In the genomic region with DNA sequence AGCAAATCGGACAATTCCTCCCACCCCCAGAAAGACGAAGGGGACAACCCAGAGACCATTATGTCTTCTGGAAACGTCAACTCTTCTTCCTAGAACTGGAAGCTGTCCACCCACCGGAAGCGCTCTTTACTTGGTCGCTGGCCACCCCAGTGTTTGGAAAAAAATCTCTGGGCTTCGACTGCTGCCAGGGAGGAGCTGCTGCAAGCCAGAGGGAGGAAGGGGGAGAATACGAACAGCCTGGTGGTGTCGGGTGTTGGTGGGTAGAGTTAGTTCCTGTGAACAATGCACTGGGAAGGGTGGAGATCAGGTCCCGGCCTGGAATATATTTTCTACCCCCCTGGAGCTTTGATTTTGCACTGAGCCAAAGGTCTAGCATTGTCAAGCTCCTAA, we compare ENCODE assay signal across 11 cellular contexts. TPM values are rescaled to one million over a fixed set of nuclear protein-coding genes. Genes with fewer than 3 reads are reported as not detected.
DNase-seq lines count a peak whose midpoint lies in the region; ATAC-seq, FAIRE-seq and TF ChIP-seq lines count a peak whose summit lies in the region.
"Had no signal": no experiment of that assay in that cellular context is flagged by ENCODE, and none has a peak within 500 bp of the region (broad histone marks: within the 10 kb centered on the region; RNA-seq: fewer than 3 reads in every experiment).

No MANE protein-coding gene starts in this region.

- H3K27me3 ChIP-seq in endothelial cell of umbilical vein (ENCODE audit: control insufficient read depth in 2 of 2, insufficient read depth in 2 of 2, low read length in 2 of 2) (no peaks in the 10 kb centered on the region), sigmoid colon (peaks cover 0 to 21% (median 0%) of the 10 kb centered on the region in 3 donors)

- H3K9me3 ChIP-seq in endothelial cell of umbilical vein (replicated peaks; ENCODE audit: control insufficient read depth, insufficient read depth, low read length) (no peaks in the 10 kb centered on the region), sigmoid colon (no peaks in the 10 kb centered on the region)

- H3K27ac ChIP-seq in endothelial cell of umbilical vein (ENCODE audit: insufficient read depth, low read depth, low read length) (peak overlapping the region; percentile 99), sigmoid colon (peak overlapping the region in 2 of 4 donors; percentile 76 to 90)

- ATAC-seq in activated B cell treated with CpG ODN at 0.5 μM for 24 hours (ENCODE audit: low read depth) (no peak), GM19452 (IDR thresholded peaks at IDR 0.05; ENCODE audit: unreplicated experiment) (no peak)
- ATAC-seq: sciatic nerve had no signal

- DNase-seq in activated B cell treated with CpG ODN at 0.5 μM for 24 hours (no peak), endothelial cell of umbilical vein (ENCODE audit: low read depth, low spot score) (peak; percentile 65), sigmoid colon (peak; percentile 54), NCI-H1105 treated with DMSO at 0.1 percent for 48 hours (lab: John Stamatoyannopoulos, UW) (no peak)
- DNase-seq in activated CD4-positive, CD25-positive, alpha-beta regulatory T cell (lab: John Stamatoyannopoulos, UW): no peak
- DNase-seq: activated effector memory CD4-positive, alpha-beta T cell treated with Interleukin-2 at 50 U/mL for 16 hours; glutamatergic neuron; T1000 had no signal

- dilution Hi-C loops in endothelial cell of umbilical vein (cut with MboI; ENCODE audit: extremely low pct_ligation_motif_present, low sequenced_read_pairs): no loop called here

- TF ChIP-seq POLR2A in endothelial cell of umbilical vein (IDR thresholded peaks at IDR 0.05; ENCODE audit: low read depth, low read length) (no peak), sigmoid colon (IDR thresholded peaks at IDR 0.05) (no peak)

- peak overlapping the region; percentile 98 for H3K4me3 Mint-ChIP-seq in activated B cell treated with CpG ODN at 0.5 μM for 24 hours

- no TSS peak for BruUV-seq in endothelial cell of umbilical vein (replicated peaks; lab: Mats Ljungman, UMichigan)

- H3K9me1 ChIP-seq in endothelial cell of umbilical vein (replicated peaks; ENCODE audit: control insufficient read depth, extremely low read depth, insufficient read depth, low read length): no peaks in the 10 kb centered on the region

- no peak for TF ChIP-seq EP300 in sigmoid colon (IDR thresholded peaks at IDR 0.05)

- CTCF ChIA-PET in activated B cell treated with CpG ODN at 0.5 μM for 24 hours (lab: Charles Lee): interaction anchor here (0.9 to 7.0 kb wide), 9 partner anchors 12 to 317 kb away, joined by 3 to 96 read pairs (median 6); no protein-coding TSS in a partner anchor
- CTCF ChIA-PET in endothelial cell of umbilical vein (lab: Charles Lee): interaction anchor here (0.9 to 12.2 kb wide), 11 partner anchors 11 to 319 kb away, joined by 3 to 368 read pairs (median 16); no protein-coding TSS in a partner anchor

- POLR2A ChIA-PET in activated B cell treated with CpG ODN at 0.5 μM for 24 hours (lab: Charles Lee) (interaction anchor here (1.1 to 5.7 kb wide), 5 partner anchors 7 to 99 kb away, joined by 3 to 154 read pairs (median 7); no protein-coding TSS in a partner anchor), endothelial cell of umbilical vein (lab: Charles Lee) (interaction anchor here (0.8 to 2.8 kb wide), 4 partner anchors 11 to 344 kb away, joined by 3 to 22 read pairs (median 11); a partner anchor contains a TSS)

- no peaks in the 10 kb centered on the region for H4K20me1 ChIP-seq in endothelial cell of umbilical vein (replicated peaks; ENCODE audit: control insufficient read depth, extremely low read depth, insufficient read depth, low read length)

- no peak for FAIRE-seq in endothelial cell of umbilical vein (lab: Jason Lieb, UNC)

- peaks cover 71% of the 10 kb centered on the region for H3K4me1 Mint-ChIP-seq in activated B cell treated with CpG ODN at 0.5 μM for 24 hours

- intact Hi-C loops in activated B cell treated with CpG ODN at 0.5 μM for 24 hours (cut with micrococcal nuclease): no loop called here
- intact Hi-C loops in endothelial cell of umbilical vein (cut with micrococcal nuclease): no loop called here
- intact Hi-C loops in sigmoid colon (cut with DNase I): no loop called here

- WGBS in sigmoid colon, 2 donors: 80 to 83% methylated on average over 10 of the region's 10 CpGs

- peak overlapping the region; percentile 90 for H3K4me2 ChIP-seq in endothelial cell of umbilical vein (ENCODE audit: insufficient read depth, low read length)

- H3K27me3 Mint-ChIP-seq in activated B cell treated with CpG ODN at 0.5 μM for 24 hours: no peaks in the 10 kb centered on the region

- TF ChIP-seq CTCF in activated B cell treated with CpG ODN at 0.5 μM for 24 hours (IDR thresholded peaks at IDR 0.05): no peak
- TF ChIP-seq CTCF in endothelial cell of umbilical vein (IDR thresholded peaks at IDR 0.05; ENCODE audit: extremely low read depth in 1 of 2, insufficient read depth in 1 of 2, low read depth in 1 of 2, low read length in 2 of 2): no peak
- TF ChIP-seq CTCF in sigmoid colon (IDR thresholded peaks at IDR 0.05): no peak

- H2AFZ ChIP-seq in endothelial cell of umbilical vein (ENCODE audit: low read depth, low read length): no peak overlapping the region

- peak overlapping the region; percentile 98 for H3K27ac Mint-ChIP-seq in activated B cell treated with CpG ODN at 0.5 μM for 24 hours

- H3K4me3 ChIP-seq in GM08714 (ENCODE audit: low read length) (peak overlapping the region; percentile 17; the same call in 1 of the 2 replicates), endothelial cell of umbilical vein (replicated peaks in 1 of 3; ENCODE audit: insufficient read depth in 1 of 3, low read depth in 1 of 3, low read length in 3 of 3) (peak overlapping the region; percentile 21 to 100 (median 88)), sigmoid colon (peak overlapping the region in 3 of 4 donors; percentile 10 to 60 (median 11))

- H3K4me1 ChIP-seq in endothelial cell of umbilical vein (ENCODE audit: control insufficient read depth, extremely low read depth, insufficient read depth, low read length) (peaks cover 57% of the 10 kb centered on the region), sigmoid colon (peaks cover 0 to 32% (median 20%) of the 10 kb centered on the region in 4 donors)

- H3K9ac ChIP-seq in endothelial cell of umbilical vein (replicated peaks; ENCODE audit: extremely low read depth, insufficient read depth, low read length): peak overlapping the region; percentile 100

- H3K9me3 Mint-ChIP-seq in activated B cell treated with CpG ODN at 0.5 μM for 24 hours: no peaks in the 10 kb centered on the region

- H3K36me3 ChIP-seq in endothelial cell of umbilical vein (ENCODE audit: control insufficient read depth in 2 of 2, extremely low read depth in 1 of 2, insufficient read depth in 2 of 2, low read length in 2 of 2) (peaks cover 16 to 19% of the 10 kb centered on the region in 2 experiments), sigmoid colon (no peaks in the 10 kb centered on the region)

- H3K36me3 Mint-ChIP-seq in activated B cell treated with CpG ODN at 0.5 μM for 24 hours (ENCODE audit: low read depth): peaks cover 75% of the 10 kb centered on the region

- H3K79me2 ChIP-seq in endothelial cell of umbilical vein (ENCODE audit: control insufficient read depth, insufficient read depth, low read length): peaks cover 61% of the 10 kb centered on the region

TF ChIP-seq in endothelial cell of umbilical vein, 7 proteins besides CTCF, POLR2A, EP300 and RAD21:
- TF ChIP-seq EZH2 (IDR thresholded peaks at IDR 0.05; ENCODE audit: borderline replicate concordance, low read depth, low read length, severe bottlenecking): no peak
- TF ChIP-seq GATA2 (IDR thresholded peaks at IDR 0.05; ENCODE audit: insufficient read depth, insufficient read length, low read depth, low read length): no peak
- TF ChIP-seq, protein P1, sequence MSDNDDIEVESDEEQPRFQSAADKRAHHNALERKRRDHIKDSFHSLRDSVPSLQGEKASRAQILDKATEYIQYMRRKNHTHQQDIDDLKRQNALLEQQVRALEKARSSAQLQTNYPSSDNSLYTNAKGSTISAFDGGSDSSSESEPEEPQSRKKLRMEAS (IDR thresholded peaks at IDR 0.05; ENCODE audit: insufficient read depth, insufficient read length): no peak
- no peak for TF ChIP-seq POLR2AphosphoS5 (IDR thresholded peaks at IDR 0.05; ENCODE audit: insufficient read depth, low read depth, low read length)
- no peak for TF ChIP-seq JUN (IDR thresholded peaks at IDR 0.05; ENCODE audit: borderline replicate concordance, insufficient read depth, insufficient read length, low read depth)
- no peak for TF ChIP-seq MYC (IDR thresholded peaks at IDR 0.05; ENCODE audit: low read depth, low read length)
- TF ChIP-seq FOS (IDR thresholded peaks at IDR 0.05; ENCODE audit: borderline replicate concordance, insufficient read depth, low read length): no peak

RNA-seq across cellular contexts. Expression of a gene that starts 3.2 kb away (rescaled TPM):
- total RNA-seq in activated B cell treated with CpG ODN at 0.5 μM for 24 hours (77.7 and 85.2 TPM in 2 replicates), endothelial cell of umbilical vein (137 and 138 TPM in 2 replicates), sigmoid colon (10 to 100 TPM; 16.4 to 25.5 (median 22.3) TPM)
- polyA plus RNA-seq in endothelial cell of umbilical vein (346 and 387 TPM in 2 replicates), sigmoid colon (10 to 100 TPM in 1 of 3 donors, 1 to 10 TPM in 2; 1.2 to 29.3 (median 4.2) TPM)
- 206 and 215 TPM in 2 replicates for polyA plus RNA-seq in endothelial cell of umbilical vein (2011; cell fraction: cytosol; rRNA removed)
- 219 and 225 TPM in 2 replicates for polyA plus RNA-seq in endothelial cell of umbilical vein (2011; cell fraction: nucleus; rRNA removed)
- 130 and 148 TPM in 2 replicates for polyA plus RNA-seq in endothelial cell of umbilical vein (2012)
- 433 and 446 TPM in 2 replicates for polyA minus RNA-seq in endothelial cell of umbilical vein
- not detected for polyA minus RNA-seq in endothelial cell of umbilical vein (2011; cell fraction: cytosol; rRNA and poly(A)+ RNA removed)
- polyA minus RNA-seq in endothelial cell of umbilical vein (2011; cell fraction: nucleus; rRNA and poly(A)+ RNA removed): 363 and 384 TPM in 2 replicates

Comparison
In these comparisons a context has a peak if more than half of its experiments do, and no peak if none do; other contexts are left out.
1. H3K4me3 ChIP-seq: peak in every context shown above with its lines; median percentile 88 in endothelial cell of umbilical vein; 17 in GM08714; 11 in sigmoid colon.
2. DNase-seq: peak in endothelial cell of umbilical vein (single experiment) and sigmoid colon (single experiment); none in activated B cell treated with CpG ODN at 0.5 μM for 24 hours (single experiment), activated CD4-positive, CD25-positive, alpha-beta regulatory T cell (0 of 4) and NCI-H1105 treated with DMSO at 0.1 percent for 48 hours (single experiment).